Comparison of ENCODE assay signal across 1 cellular context in genomic region chr19:55611983-55612645, GRCh38.
TF ChIP-seq lines count a peak whose summit lies in the region.

No MANE protein-coding gene starts in this region.

TF ChIP-seq in SK-N-SH treated with all-trans-retinoic acid at 6 μM for 48 hours, 23 proteins besides CTCF, POLR2A, EP300 and RAD21 (continued from another document):
- TF ChIP-seq TSHZ2 (CRISPR knock-in tag; IDR thresholded peaks at IDR 0.05) (no peak), ZFP30 (CRISPR knock-in tag; IDR thresholded peaks at IDR 0.05) (no peak), GLIS3 (CRISPR knock-in tag; IDR thresholded peaks at IDR 0.05) (no peak)
